Comparison of ENCODE assay signal across 24 cellular contexts in the genomic region with DNA sequence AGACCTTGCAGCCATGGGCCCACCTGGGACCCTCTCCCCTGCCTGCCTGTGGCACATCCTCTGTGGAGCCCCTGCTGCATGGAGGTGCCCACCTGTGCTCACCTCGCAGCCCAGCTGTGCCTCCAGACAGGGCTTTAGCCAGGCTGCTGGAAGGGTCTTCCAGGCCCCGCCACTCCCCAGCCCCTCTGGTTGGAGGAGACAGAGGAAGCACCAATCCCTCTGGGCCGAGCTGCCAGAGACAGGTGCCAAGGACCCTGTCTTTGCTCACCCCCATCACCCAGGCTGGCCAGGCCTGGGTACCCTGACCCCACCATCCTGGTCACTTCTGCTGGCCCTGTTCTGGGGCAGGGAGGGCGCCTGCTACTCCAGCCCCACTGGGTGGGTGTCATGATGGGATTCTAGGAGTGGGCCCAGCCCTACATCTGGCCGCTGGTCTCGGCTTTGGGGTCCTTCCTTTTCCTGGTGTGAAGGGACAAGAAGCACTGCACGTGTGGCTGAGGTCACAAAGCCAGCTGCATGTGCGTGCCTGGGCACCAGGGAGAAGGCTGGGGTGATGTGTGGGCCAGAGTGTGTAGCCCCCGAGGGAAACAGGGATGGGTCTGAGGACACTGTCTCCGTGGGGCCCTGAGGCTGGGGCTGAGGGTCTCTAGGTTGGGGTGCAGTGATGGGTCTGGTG. TPM values are rescaled to one million over a fixed set of nuclear protein-coding genes. Genes with fewer than 3 reads are reported as not detected.
DNase-seq lines count a peak whose midpoint lies in the region; ATAC-seq, FAIRE-seq and TF ChIP-seq lines count a peak whose summit lies in the region.
"Had no signal": no experiment of that assay in that cellular context is flagged by ENCODE, and none has a peak within 500 bp of the region (broad histone marks: within the 10 kb centered on the region; RNA-seq: fewer than 3 reads in every experiment).

No MANE protein-coding gene starts in this region.

- no peak for TF ChIP-seq POLR2A in spleen (IDR thresholded peaks at IDR 0.05)

- DNase-seq in activated effector memory CD4-positive, alpha-beta T cell treated with anti-CD3 and anti-CD28 coated beads, Interleukin-2, amount 50 U/mL, for 16 hours, result peak; percentile 62
- DNase-seq in activated effector memory CD4-positive, alpha-beta T cell treated with Interleukin-2 at 50 U/mL for 16 hours, result no peak
- DNase-seq in GM20000 (ENCODE audit: low spot score) (peak; percentile 13), kidney (peak; percentile 67), spleen (peak; percentile 61), COR-L47 (lab: John Stamatoyannopoulos, UW) (no peak)
- no peak for DNase-seq in stimulated activated CD4-positive, alpha-beta T cell treated with anti-CD3 and anti-CD28 coated beads, Interleukin-4, amount 100 ng/mL, for 4 hours
- DNase-seq: activated CD4-positive, alpha-beta T cell treated with anti-CD3 and anti-CD28 coated beads, Interleukin-2, amount 50 U/mL, for 4 hours; activated naive CD4-positive, alpha-beta T cell treated with anti-CD3 and anti-CD28 coated beads, Interleukin-2, amount 10 ng/mL, durations not matched to agents 7 days and 5 days; activated T-cell treated with anti-CD3 and anti-CD28 coated beads, Interleukin-2, amount 50 U/mL, for 24 hours; C1 segment of cervical spinal cord; caudate nucleus; dermis blood vessel endothelial cell; mesendoderm; MG63; NCI-H2171; NCI-H69; SIG-M5; stimulated activated CD4-positive, alpha-beta T cell treated with anti-CD3 and anti-CD28 coated beads, Interleukin-12 subunit alpha, Interleukin-12 subunit beta, amount 100 ng/mL, for 4 hours; substantia nigra had no signal

- FAIRE-seq in kidney (lab: Jason Lieb, UNC), result no peak

- H3K4me3 ChIP-seq in kidney (ENCODE audit: low read length in 2 of 2) (no peak overlapping the region), spleen (no peak overlapping the region)
- H3K4me3 ChIP-seq: MG63, vagina had no signal

- H3K9me3 ChIP-seq in kidney (ENCODE audit: control insufficient read depth in 1 of 2, low read length in 2 of 2) (no peaks in the 10 kb centered on the region), spleen (no peaks in the 10 kb centered on the region)
- H3K9me3 ChIP-seq: MG63, vagina had no signal

- no peaks in the 10 kb centered on the region for H3K36me3 ChIP-seq in kidney (ENCODE audit: control insufficient read depth in 1 of 2, insufficient read depth in 2 of 2, low read length in 2 of 2)
- no peaks in the 10 kb centered on the region for H3K36me3 ChIP-seq in spleen
- H3K36me3 ChIP-seq: MG63, vagina had no signal

- WGBS in spleen, 5 donors, result 72 to 91% (median 82%) methylated on average over 7 to 10 of the region's 10 CpGs

- TF ChIP-seq CTCF in GM20000 (IDR thresholded peaks at IDR 0.05; ENCODE audit: extremely low read depth, missing control alignments) (no peak), kidney (IDR thresholded peaks at IDR 0.05; ENCODE audit: borderline replicate concordance, extremely low read depth, insufficient read depth) (no peak), spleen (IDR thresholded peaks at IDR 0.05 in 8 of 11, conservative IDR thresholded peaks at IDR 0.05 in 3 of 11) (no peak)

- H3K4me1 ChIP-seq in kidney (ENCODE audit: control insufficient read depth in 1 of 2, insufficient read depth in 1 of 2, low read depth in 1 of 2, low read length in 2 of 2) (peaks cover 5 to 12% of the 10 kb centered on the region in 2 donors), spleen (peaks cover 12 to 22% (median 19%) of the 10 kb centered on the region in 6 donors)

- no peak overlapping the region for H3K9ac ChIP-seq in kidney (ENCODE audit: low read length in 2 of 2)

- peaks cover 0 to 30% (median 21%) of the 10 kb centered on the region in 7 donors for H3K27me3 ChIP-seq in spleen (replicated peaks in 1 of 7)
- H3K27me3 ChIP-seq: MG63, vagina had no signal

- no peak overlapping the region for H3K27ac ChIP-seq in kidney (ENCODE audit: low read depth in 2 of 2, low read length in 2 of 2)
- H3K27ac ChIP-seq in spleen, result no peak overlapping the region
- H3K27ac ChIP-seq: vagina had no signal

- intact Hi-C loops in kidney (cut with DNase I), result no loop called here
- intact Hi-C loops in spleen (cut with DNase I; ENCODE audit: low total_unique reads), result no loop called here

- ATAC-seq in HG03460 (IDR thresholded peaks at IDR 0.05; ENCODE audit: unreplicated experiment), result no peak

RNA-seq across cellular contexts. Expression of gene NEU4, which starts 9.3 kb away (rescaled TPM):
- total RNA-seq in kidney (0.76 TPM), spleen (1 to 10 TPM in 2 of 7 donors, under 1 TPM in 2, not detected in 3; 0.32 to 1.9 (median 0.85) TPM)
- polyA plus RNA-seq in kidney (ENCODE audit: insufficient read depth, low read depth, low replicate concordance) (2.8 TPM), spleen (under 1 TPM; 0.04 to 0.22 (median 0.08) TPM)
- total RNA-seq: dermis blood vessel endothelial cell, fibroblast of villous mesenchyme, kidney epithelial cell, vagina had no signal

RNA-seq across cellular contexts. Expression of gene GAL3ST2, which starts 23.0 kb away (rescaled TPM):
- total RNA-seq in kidney (0.19 TPM), spleen (under 1 TPM in 2 of 7 donors, not detected in 5; 0.25 to 0.85 TPM)
- polyA plus RNA-seq in kidney (ENCODE audit: insufficient read depth, low read depth, low replicate concordance) (0.39 TPM), spleen (not detected)
- total RNA-seq: dermis blood vessel endothelial cell, kidney epithelial cell had no signal

RNA-seq across cellular contexts. Expression of gene PDCD1, which starts 59.0 kb away (rescaled TPM):
- total RNA-seq in kidney (1.6 TPM), spleen (1 to 10 TPM; 3.1 to 7.9 (median 5.4) TPM)
- polyA plus RNA-seq in kidney (ENCODE audit: insufficient read depth, low read depth, low replicate concordance) (0.49 TPM), spleen (1 to 10 TPM; 2.7 to 7.3 (median 5.2) TPM)
- total RNA-seq: dermis blood vessel endothelial cell, fibroblast of villous mesenchyme had no signal

Comparison
In these comparisons a context has a peak if more than half of its experiments do, and no peak if none do; other contexts are left out.
1. DNase-seq: peak in activated effector memory CD4-positive, alpha-beta T cell treated with anti-CD3 and anti-CD28 coated beads, Interleukin-2, amount 50 U/mL, for 16 hours (single experiment), GM20000 (single experiment), kidney (single experiment) and spleen (single experiment); none in activated effector memory CD4-positive, alpha-beta T cell treated with Interleukin-2 at 50 U/mL for 16 hours (single experiment), stimulated activated CD4-positive, alpha-beta T cell treated with anti-CD3 and anti-CD28 coated beads, Interleukin-4, amount 100 ng/mL, for 4 hours (0 of 2) and COR-L47 (single experiment).